In the genomic region with DNA sequence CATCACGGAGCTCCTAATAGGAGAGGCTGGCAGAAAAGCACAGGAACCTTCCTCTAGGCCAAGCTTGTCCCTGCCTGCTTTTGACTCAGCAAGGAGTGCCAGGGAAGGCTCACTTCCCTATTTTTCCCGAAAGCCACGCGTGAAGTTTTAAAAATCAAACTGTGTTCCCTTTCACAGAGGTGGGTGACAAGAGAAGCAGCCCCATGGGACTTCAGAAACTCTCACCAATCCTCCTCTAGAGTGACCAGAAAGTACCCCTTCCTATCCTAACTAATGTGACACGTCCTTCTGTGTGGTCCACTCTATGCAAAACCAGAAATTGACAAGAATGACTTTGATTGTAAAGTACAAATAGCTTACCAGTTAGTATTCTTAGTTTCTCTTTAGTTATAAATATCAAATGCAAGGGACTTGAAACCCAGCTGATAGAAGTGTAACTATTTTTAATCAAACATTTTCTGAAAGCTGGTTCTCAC, we compare ENCODE assay signal across 10 cellular contexts. TPM values are rescaled to one million over a fixed set of nuclear protein-coding genes. Genes with fewer than 3 reads are reported as not detected.
DNase-seq lines count a peak whose midpoint lies in the region; ATAC-seq and TF ChIP-seq lines count a peak whose summit lies in the region.
"Had no signal": no experiment of that assay in that cellular context is flagged by ENCODE, and none has a peak within 500 bp of the region (broad histone marks: within the 10 kb centered on the region; RNA-seq: fewer than 3 reads in every experiment).

No MANE protein-coding gene starts in this region.

- H3K27ac ChIP-seq in smooth muscle cell (ENCODE audit: low read depth), result no peak overlapping the region
- H3K27ac ChIP-seq in upper lobe of left lung, result no peak overlapping the region
- no peak overlapping the region for H3K27ac ChIP-seq in left ventricle myocardium inferior (replicated peaks)

- no peaks in the 10 kb centered on the region for H3K79me2 ChIP-seq in smooth muscle cell (ENCODE audit: low read depth)

- WGBS in smooth muscle cell (ENCODE audit: low lambda C conversion rate), result 90% methylated on average over 5 of the region's 5 CpGs
- 88 to 92% methylated on average over 5 of the region's 5 CpGs for WGBS in upper lobe of left lung, 2 donors

- H3K27me3 ChIP-seq in smooth muscle cell (ENCODE audit: low read depth) (no peaks in the 10 kb centered on the region), upper lobe of left lung (no peaks in the 10 kb centered on the region), left ventricle myocardium inferior (ENCODE audit: low read depth) (no peaks in the 10 kb centered on the region)
- H3K27me3 ChIP-seq: heart left ventricle had no signal

- no peak overlapping the region for H3K9ac ChIP-seq in smooth muscle cell (ENCODE audit: low read depth)

- H3K9me3 ChIP-seq in smooth muscle cell (replicated peaks; ENCODE audit: low read depth), result no peaks in the 10 kb centered on the region
- no peaks in the 10 kb centered on the region for H3K9me3 ChIP-seq in upper lobe of left lung
- no peaks in the 10 kb centered on the region for H3K9me3 ChIP-seq in left ventricle myocardium inferior (replicated peaks)
- H3K9me3 ChIP-seq: heart left ventricle had no signal

- H3K36me3 ChIP-seq in smooth muscle cell (ENCODE audit: low read depth) (peaks cover 5% of the 10 kb centered on the region), upper lobe of left lung (peaks cover 0 to 38% (median 4%) of the 10 kb centered on the region in 4 donors), left ventricle myocardium inferior (peaks cover 8% of the 10 kb centered on the region)

- no peaks in the 10 kb centered on the region for H4K20me1 ChIP-seq in smooth muscle cell (ENCODE audit: low read depth)

- intact Hi-C loops in left ventricle myocardium inferior (cut with micrococcal nuclease), result no loop called here

- TF ChIP-seq POLR2A in upper lobe of left lung (IDR thresholded peaks at IDR 0.05), result no peak

- TF ChIP-seq CTCF in smooth muscle cell (IDR thresholded peaks at IDR 0.05; ENCODE audit: borderline replicate concordance, insufficient read depth, poor library complexity, severe bottlenecking) (no peak), upper lobe of left lung (IDR thresholded peaks at IDR 0.05) (no peak), left ventricle myocardium inferior (IDR thresholded peaks at IDR 0.05; ENCODE audit: borderline replicate concordance) (no peak)

- no peak for TF ChIP-seq EP300 in upper lobe of left lung (IDR thresholded peaks at IDR 0.05)

- no peak overlapping the region for H2AFZ ChIP-seq in smooth muscle cell (ENCODE audit: low read depth)

- DNase-seq in medulla oblongata (ENCODE audit: extremely low spot score), result peak; percentile 14
- DNase-seq in activated gamma-delta T cell treated with Interleukin-2 at 50 U/mL for 16 hours, result no peak
- no peak for DNase-seq in smooth muscle cell (lab: John Stamatoyannopoulos, UW; ENCODE audit: unreplicated experiment)
- no peak for DNase-seq in upper lobe of left lung
- no peak for DNase-seq in left ventricle myocardium inferior
- DNase-seq: heart left ventricle, NCI-H2029 had no signal

- H3F3A ChIP-seq in smooth muscle cell (ENCODE audit: low read depth), result no peaks in the 10 kb centered on the region

- H3K4me2 ChIP-seq in smooth muscle cell, result no peak overlapping the region

- H3K4me1 ChIP-seq in smooth muscle cell (ENCODE audit: low read depth) (no peaks in the 10 kb centered on the region), upper lobe of left lung (no peaks in the 10 kb centered on the region), left ventricle myocardium inferior (peaks cover 34% of the 10 kb centered on the region)

- H3K4me3 ChIP-seq in smooth muscle cell, result no peak overlapping the region
- H3K4me3 ChIP-seq in upper lobe of left lung, result no peak overlapping the region
- H3K4me3 ChIP-seq in left ventricle myocardium inferior, result no peak overlapping the region
- H3K4me3 ChIP-seq: heart left ventricle had no signal

- peak; percentile 79 for ATAC-seq in GM18873 (IDR thresholded peaks at IDR 0.05; ENCODE audit: low FRiP score, unreplicated experiment)
- peak; percentile 88 for ATAC-seq in GM21619 (IDR thresholded peaks at IDR 0.05; ENCODE audit: unreplicated experiment)
- peak; percentile 86 for ATAC-seq in HG03196 (IDR thresholded peaks at IDR 0.05; ENCODE audit: unreplicated experiment)
- ATAC-seq in upper lobe of left lung (ENCODE audit: low FRiP score in 2 of 2), result no peak

RNA-seq across cellular contexts. Expression of a gene that starts 41.9 kb away (rescaled TPM):
- total RNA-seq in smooth muscle cell (15.6 and 30.4 TPM in 2 replicates), upper lobe of left lung (10 to 100 TPM; 15.8 to 69.1 (median 39.1) TPM), left ventricle myocardium inferior (18.0 TPM)
- 16.1 and 20.9 TPM in 2 replicates for polyA plus RNA-seq in smooth muscle cell

Comparison
In these comparisons a context has a peak if more than half of its experiments do, and no peak if none do; other contexts are left out.
1. ATAC-seq: peak in GM18873 (single experiment), GM21619 (single experiment) and HG03196 (single experiment); none in upper lobe of left lung (0 of 2).